In genomic region chr10:49152037-49152436, GRCh38 we compare ENCODE assay signal across 32 cellular contexts. TPM values are rescaled to one million over a fixed set of nuclear protein-coding genes. Genes with fewer than 3 reads are reported as not detected.
"Had no signal": no experiment of that assay in that cellular context is flagged by ENCODE, and none has a peak within 500 bp of the region (broad histone marks: within the 10 kb centered on the region; RNA-seq: fewer than 3 reads in every experiment).

No MANE protein-coding gene starts in this region.

- DNase-seq: colonic mucosa; cortex of kidney; effector CD8-positive, alpha-beta T cell; effector memory CD8-positive, alpha-beta T cell; endodermal cell; erythroblast; esophagus squamous epithelium; foreskin fibroblast; foreskin melanocyte; gastrocnemius medialis; glutamatergic neuron; head of caudate nucleus; heart right ventricle; hippocampal formation; left cardiac atrium; left lung; left ventricle myocardium superior; mammary epithelial cell; mesendoderm; midbrain had no signal

- H3K4me3 Mint-ChIP-seq: dendritic cell treated with granulocyte-macrophage colony-stimulating factor and Interleukin-4, amounts not matched to agents 40 ng/mL and 50 ng/mL, for 4 days; effector memory CD8-positive, alpha-beta T cell; endodermal cell; memory B cell had no signal

- H3K36me3 ChIP-seq: colonic mucosa, esophagus squamous epithelium, gastrocnemius medialis had no signal

- H3K27me3 ChIP-seq: colonic mucosa, esophagus squamous epithelium, gastrocnemius medialis, heart right ventricle, left lung had no signal

- H3K4me3 ChIP-seq: colonic mucosa, esophagus squamous epithelium, gastrocnemius medialis, heart right ventricle, left lung, lung had no signal

- ATAC-seq: effector memory CD8-positive, alpha-beta T cell; gastrocnemius medialis; heart right ventricle; left cardiac atrium; left lung; left ventricle myocardium superior had no signal

- H3K27ac ChIP-seq: colonic mucosa, epithelial cell of prostate, esophagus squamous epithelium, gastrocnemius medialis, heart right ventricle, left lung had no signal

- H3K9me3 ChIP-seq: colonic mucosa, gastrocnemius medialis had no signal

- H3K27ac Mint-ChIP-seq: dendritic cell treated with granulocyte-macrophage colony-stimulating factor and Interleukin-4, amounts not matched to agents 40 ng/mL and 50 ng/mL, for 4 days; effector memory CD8-positive, alpha-beta T cell; endodermal cell; memory B cell had no signal

- H3K4me1 ChIP-seq: colonic mucosa, esophagus squamous epithelium, gastrocnemius medialis, left lung had no signal

RNA-seq across cellular contexts. Expression of gene FAM170B, which starts 18.2 kb away (rescaled TPM):
- total RNA-seq: colonic mucosa, dermis microvascular lymphatic vessel endothelial cell, endodermal cell, esophagus mucosa, esophagus squamous epithelium, gastrocnemius medialis, glomerular endothelial cell, heart right ventricle, kidney epithelial cell, left cardiac atrium, left ventricle myocardium superior, lower leg skin, mammary epithelial cell, mononuclear cell, mucosa of gallbladder had no signal
- polyA plus RNA-seq: heart right ventricle, keratinocyte, mammary epithelial cell had no signal

RNA-seq across cellular contexts. Expression of gene TMEM273, which starts 36.2 kb away (rescaled TPM):
- total RNA-seq: endodermal cell, mammary epithelial cell had no signal
- polyA plus RNA-seq: keratinocyte, mammary epithelial cell had no signal

RNA-seq across cellular contexts. Expression of gene VSTM4, which starts 36.7 kb away (rescaled TPM):
- polyA plus RNA-seq: keratinocyte, mammary epithelial cell had no signal
